8 cellular contexts compared by ENCODE assay signal in the genomic region with DNA sequence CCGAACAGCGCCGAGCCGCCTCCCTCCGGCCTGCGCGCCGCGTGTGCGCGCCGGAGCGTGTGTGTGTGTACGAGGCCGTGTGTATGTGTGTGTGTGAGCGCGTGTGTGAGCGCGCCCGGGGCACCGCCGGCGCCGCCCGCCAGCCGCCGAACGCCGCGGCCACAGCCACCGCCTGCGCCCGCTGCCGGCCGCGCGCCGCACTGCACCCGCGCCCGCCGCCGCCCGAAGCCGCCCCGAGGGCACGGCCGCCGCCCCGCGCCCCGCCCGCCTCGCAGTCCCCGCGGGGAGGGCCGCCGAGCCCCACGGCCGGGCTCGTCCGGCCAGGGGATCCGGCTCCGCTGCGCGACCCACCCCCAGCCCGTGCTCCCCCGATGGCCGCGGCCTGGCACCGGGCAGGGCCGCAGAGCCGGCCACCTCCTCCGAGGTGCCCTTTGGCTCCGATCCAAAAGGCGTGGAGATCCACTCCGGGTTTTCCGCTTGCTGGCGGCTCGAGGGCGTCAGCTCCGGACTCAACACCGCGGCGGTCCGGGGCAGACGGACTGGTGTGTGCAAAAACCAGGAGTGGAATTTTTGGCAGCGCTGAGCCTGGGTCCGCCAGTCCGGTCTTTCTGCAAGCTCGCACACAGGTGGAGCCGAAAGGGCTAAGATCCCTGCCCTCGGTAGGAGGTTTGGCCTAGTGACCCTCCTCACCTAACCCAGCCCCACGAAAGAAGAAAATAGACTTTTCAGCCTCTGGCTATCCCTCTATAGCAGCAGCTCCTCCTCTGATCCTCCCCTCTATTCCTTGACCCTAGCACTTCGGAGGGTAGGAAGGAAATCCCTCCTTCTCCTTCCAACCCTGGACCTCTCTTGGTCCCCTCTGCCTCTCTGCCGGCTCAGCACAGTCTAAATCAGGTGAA. TPM values are rescaled to one million over a fixed set of nuclear protein-coding genes. Genes with fewer than 3 reads are reported as not detected.
DNase-seq lines count a peak whose midpoint lies in the region; ATAC-seq and TF ChIP-seq lines count a peak whose summit lies in the region.

A gene with protein sequence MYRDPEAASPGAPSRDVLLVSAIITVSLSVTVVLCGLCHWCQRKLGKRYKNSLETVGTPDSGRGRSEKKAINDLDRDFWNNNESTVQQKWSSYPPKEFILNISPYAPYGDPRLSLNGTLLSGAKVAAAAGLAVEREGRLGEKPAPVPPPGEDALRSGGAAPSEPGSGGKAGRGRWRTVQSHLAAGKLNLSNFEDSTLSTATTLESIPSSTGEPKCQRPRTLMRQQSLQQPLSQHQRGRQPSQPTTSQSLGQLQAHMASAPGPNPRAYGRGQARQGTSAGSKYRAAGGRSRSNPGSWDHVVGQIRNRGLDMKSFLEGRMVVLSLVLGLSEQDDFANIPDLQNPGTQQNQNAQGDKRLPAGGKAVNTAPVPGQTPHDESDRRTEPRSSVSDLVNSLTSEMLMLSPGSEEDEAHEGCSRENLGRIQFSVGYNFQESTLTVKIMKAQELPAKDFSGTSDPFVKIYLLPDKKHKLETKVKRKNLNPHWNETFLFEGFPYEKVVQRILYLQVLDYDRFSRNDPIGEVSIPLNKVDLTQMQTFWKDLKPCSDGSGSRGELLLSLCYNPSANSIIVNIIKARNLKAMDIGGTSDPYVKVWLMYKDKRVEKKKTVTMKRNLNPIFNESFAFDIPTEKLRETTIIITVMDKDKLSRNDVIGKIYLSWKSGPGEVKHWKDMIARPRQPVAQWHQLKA (minus strand): TSS at position 47 of the 899 bp plus-strand sequence. CDS start 256 bp downstream, outside the sequence.

- no peaks in the 10 kb centered on the region for H3K9me3 ChIP-seq in testis

- peak within 1 kb of the TSS; percentile 81 for H3K4me3 Mint-ChIP-seq in activated naive CD8-positive, alpha-beta T cell

- H3K27ac ChIP-seq in testis: no peak within 1 kb of the TSS

- H3K27ac Mint-ChIP-seq in activated naive CD8-positive, alpha-beta T cell: peak within 1 kb of the TSS; percentile 16

- ATAC-seq in HG02642 (IDR thresholded peaks at IDR 0.05; ENCODE audit: poor library complexity, unreplicated experiment) (peak; percentile 82), SK-N-SH treated with all-trans-retinoic acid at 6 μM for 48 hours (peak; percentile 90), omental fat pad (ENCODE audit: low FRiP score) (peak; percentile 93)

- no peak within 1 kb of the TSS for H3K4me3 ChIP-seq in GM06990 (replicated peaks; ENCODE audit: low read depth, low read length)
- H3K4me3 ChIP-seq in testis: peak within 1 kb of the TSS; percentile 31 to 40

- TF ChIP-seq POLR2A in testis (IDR thresholded peaks at IDR 0.05): no peak

- no peaks in the 10 kb centered on the region for H3K9me3 Mint-ChIP-seq in activated naive CD8-positive, alpha-beta T cell (ENCODE audit: low read depth)

- H3K36me3 ChIP-seq in GM06990 (ENCODE audit: control insufficient read depth, insufficient read depth, low read length): no peaks in the 10 kb centered on the region
- no peaks in the 10 kb centered on the region for H3K36me3 ChIP-seq in testis (ENCODE audit: low read depth, missing control alignments)

- intact Hi-C loops in testis (cut with DNase I; ENCODE audit: low total_unique reads): no loop called here

- peaks cover 15% of the 10 kb centered on the region for H3K4me1 Mint-ChIP-seq in activated naive CD8-positive, alpha-beta T cell (ENCODE audit: low read depth)

- DNase-seq in GM06990 (ENCODE audit: extremely low read depth, insufficient read length) (peak; percentile 93), NCI-H1092 treated with DMSO at 0.1 percent for 48 hours (lab: John Stamatoyannopoulos, UW) (peak; percentile 94), glomerular visceral epithelial cell (ENCODE audit: extremely low spot score) (peak; percentile 95), omental fat pad (ENCODE audit: low spot score) (peak; percentile 90), testis (peak; percentile 95)

- peaks cover 2% of the 10 kb centered on the region; the same call in 1 of the 2 replicates for H3K27me3 ChIP-seq in GM06990 (replicated peaks; ENCODE audit: control insufficient read depth, insufficient read depth, low read length)
- no peaks in the 10 kb centered on the region for H3K27me3 ChIP-seq in testis

- peaks cover 7% of the 10 kb centered on the region for H3K27me3 Mint-ChIP-seq in activated naive CD8-positive, alpha-beta T cell

- whole genome bisulfite sequencing in testis, 2 donors: 2 to 6% methylated on average over 2 to 38 of the region's 96 CpGs

- no peaks in the 10 kb centered on the region for H3K36me3 Mint-ChIP-seq in activated naive CD8-positive, alpha-beta T cell

- peaks cover 9% of the 10 kb centered on the region for H3K4me1 ChIP-seq in testis

- peak; percentile 8 for TF ChIP-seq CTCF in GM06990 (IDR thresholded peaks at IDR 0.05; ENCODE audit: insufficient read depth, low read length, poor library complexity, severe bottlenecking)
- peak in 1 of 3 donors; percentile 18 for TF ChIP-seq CTCF in omental fat pad (IDR thresholded peaks at IDR 0.05)
- TF ChIP-seq CTCF in testis (IDR thresholded peaks at IDR 0.05): peak in 2 of 3 experiments; percentile 54 to 59

TF ChIP-seq in SK-N-SH treated with all-trans-retinoic acid at 6 μM for 48 hours, 23 proteins besides CTCF, POLR2A, EP300 and RAD21:
- TF ChIP-seq, protein P1, sequence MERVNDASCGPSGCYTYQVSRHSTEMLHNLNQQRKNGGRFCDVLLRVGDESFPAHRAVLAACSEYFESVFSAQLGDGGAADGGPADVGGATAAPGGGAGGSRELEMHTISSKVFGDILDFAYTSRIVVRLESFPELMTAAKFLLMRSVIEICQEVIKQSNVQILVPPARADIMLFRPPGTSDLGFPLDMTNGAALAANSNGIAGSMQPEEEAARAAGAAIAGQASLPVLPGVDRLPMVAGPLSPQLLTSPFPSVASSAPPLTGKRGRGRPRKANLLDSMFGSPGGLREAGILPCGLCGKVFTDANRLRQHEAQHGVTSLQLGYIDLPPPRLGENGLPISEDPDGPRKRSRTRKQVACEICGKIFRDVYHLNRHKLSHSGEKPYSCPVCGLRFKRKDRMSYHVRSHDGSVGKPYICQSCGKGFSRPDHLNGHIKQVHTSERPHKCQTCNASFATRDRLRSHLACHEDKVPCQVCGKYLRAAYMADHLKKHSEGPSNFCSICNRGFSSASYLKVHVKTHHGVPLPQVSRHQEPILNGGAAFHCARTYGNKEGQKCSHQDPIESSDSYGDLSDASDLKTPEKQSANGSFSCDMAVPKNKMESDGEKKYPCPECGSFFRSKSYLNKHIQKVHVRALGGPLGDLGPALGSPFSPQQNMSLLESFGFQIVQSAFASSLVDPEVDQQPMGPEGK (CRISPR knock-in tag; IDR thresholded peaks at IDR 0.05; ENCODE audit: borderline replicate concordance): no peak
- no peak for TF ChIP-seq ZNF8 (CRISPR knock-in tag; IDR thresholded peaks at IDR 0.05)
- TF ChIP-seq ZFP30 (CRISPR knock-in tag; IDR thresholded peaks at IDR 0.05): no peak
- no peak for TF ChIP-seq OSR1 (CRISPR knock-in tag; IDR thresholded peaks at IDR 0.05)
- TF ChIP-seq SNAI2 (CRISPR knock-in tag; IDR thresholded peaks at IDR 0.05): no peak
- TF ChIP-seq, protein P2, sequence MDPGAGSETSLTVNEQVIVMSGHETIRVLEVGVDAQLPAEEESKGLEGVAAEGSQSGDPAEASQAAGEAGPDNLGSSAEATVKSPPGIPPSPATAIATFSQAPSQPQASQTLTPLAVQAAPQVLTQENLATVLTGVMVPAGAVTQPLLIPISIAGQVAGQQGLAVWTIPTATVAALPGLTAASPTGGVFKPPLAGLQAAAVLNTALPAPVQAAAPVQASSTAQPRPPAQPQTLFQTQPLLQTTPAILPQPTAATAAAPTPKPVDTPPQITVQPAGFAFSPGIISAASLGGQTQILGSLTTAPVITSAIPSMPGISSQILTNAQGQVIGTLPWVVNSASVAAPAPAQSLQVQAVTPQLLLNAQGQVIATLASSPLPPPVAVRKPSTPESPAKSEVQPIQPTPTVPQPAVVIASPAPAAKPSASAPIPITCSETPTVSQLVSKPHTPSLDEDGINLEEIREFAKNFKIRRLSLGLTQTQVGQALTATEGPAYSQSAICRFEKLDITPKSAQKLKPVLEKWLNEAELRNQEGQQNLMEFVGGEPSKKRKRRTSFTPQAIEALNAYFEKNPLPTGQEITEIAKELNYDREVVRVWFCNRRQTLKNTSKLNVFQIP (CRISPR knock-in tag; IDR thresholded peaks at IDR 0.05; ENCODE audit: borderline replicate concordance, low read depth): no peak
- no peak for TF ChIP-seq TCF4 (CRISPR knock-in tag; IDR thresholded peaks at IDR 0.05; ENCODE audit: borderline replicate concordance)
- no peak for TF ChIP-seq BACH2 (CRISPR knock-in tag; IDR thresholded peaks at IDR 0.05; ENCODE audit: borderline replicate concordance)
- 0 out of 2 replicates have a peak, but pooled peaks have one; percentile 30 for TF ChIP-seq ZNF70 (CRISPR knock-in tag; IDR thresholded peaks at IDR 0.05)

RNA-seq across cellular contexts. Expression of the gene that starts here (rescaled TPM):
- total RNA-seq in omental fat pad: 1 to 10 TPM; 1.6 to 6.6 (median 4.4) TPM
- 1 to 10 TPM; 8.7 to 9.0 TPM for total RNA-seq in testis
- polyA plus RNA-seq in testis (ENCODE audit: insufficient read depth, low read depth, low replicate concordance): 5.9 TPM
